2 cellular contexts compared by ENCODE assay signal in the genomic region with DNA sequence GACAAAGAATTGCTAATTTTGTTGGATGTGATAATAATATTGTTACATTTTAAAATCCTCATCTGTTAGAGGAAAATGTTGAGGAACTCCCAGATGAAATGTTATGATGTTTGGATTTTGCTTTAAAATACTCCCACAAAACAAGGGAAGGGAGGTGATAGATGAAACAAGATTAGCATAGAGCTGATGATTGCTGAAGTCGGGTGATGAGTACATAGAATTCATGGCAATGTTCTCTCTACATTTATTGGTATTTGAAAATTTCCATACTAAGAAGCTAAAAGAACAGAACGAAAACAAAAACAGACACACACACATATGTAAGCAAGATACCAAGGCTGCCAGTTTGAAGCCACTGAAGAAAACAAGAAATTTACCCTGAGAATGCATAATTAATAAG.
TF ChIP-seq lines count a peak whose summit lies in the region.

No MANE protein-coding gene starts in this region.

TF ChIP-seq in SK-N-SH, 30 proteins besides CTCF, POLR2A, EP300 and RAD21 (continued from another document):
- no peak for TF ChIP-seq IRF3 (IDR thresholded peaks at IDR 0.05; ENCODE audit: low read depth, low read length)
- no peak for TF ChIP-seq CHD2 (IDR thresholded peaks at IDR 0.05; ENCODE audit: low read length, partially characterized antibody)
- TF ChIP-seq GABPA (IDR thresholded peaks at IDR 0.05; ENCODE audit: low read depth) = no peak
- TF ChIP-seq SIN3A (IDR thresholded peaks at IDR 0.05; ENCODE audit: borderline replicate concordance, low read depth, low read length) = no peak

TF ChIP-seq in SK-N-SH treated with all-trans-retinoic acid at 6 μM for 48 hours, 23 proteins besides CTCF, POLR2A, EP300 and RAD21:
- TF ChIP-seq CSRNP3 (CRISPR knock-in tag; IDR thresholded peaks at IDR 0.05) (no peak), RARB (CRISPR knock-in tag; IDR thresholded peaks at IDR 0.05) (no peak), BACH2 (CRISPR knock-in tag; IDR thresholded peaks at IDR 0.05; ENCODE audit: borderline replicate concordance) (no peak), ZFP30 (CRISPR knock-in tag; IDR thresholded peaks at IDR 0.05) (no peak), ISL1 (CRISPR knock-in tag; IDR thresholded peaks at IDR 0.05) (no peak), TOX (CRISPR knock-in tag; IDR thresholded peaks at IDR 0.05; ENCODE audit: borderline replicate concordance) (no peak), SNAI2 (CRISPR knock-in tag; IDR thresholded peaks at IDR 0.05) (no peak), ZFP3 (CRISPR knock-in tag; IDR thresholded peaks at IDR 0.05) (no peak), PATZ1 (CRISPR knock-in tag; IDR thresholded peaks at IDR 0.05; ENCODE audit: borderline replicate concordance) (no peak)
